25 cellular contexts compared by ENCODE assay signal in genomic region chr1:244710474-244711062, GRCh38.
"Had no signal": no experiment of that assay in that cellular context is flagged by ENCODE, and none has a peak within 500 bp of the region (broad histone marks: within the 10 kb centered on the region; RNA-seq: fewer than 3 reads in every experiment).

No MANE protein-coding gene starts in this region.

- DNase-seq: activated CD4-positive, alpha-beta memory T cell treated with anti-CD3 and anti-CD28 coated beads, Interleukin-2, amount 10 ng/mL, durations not matched to agents 7 days and 5 days; activated CD4-positive, alpha-beta T cell treated with anti-CD3 and anti-CD28 coated beads, Interleukin-2, amount 10 ng/mL, durations not matched to agents 24 days and 14 days; activated gamma-delta T cell; activated naive CD4-positive, alpha-beta T cell treated with anti-CD3 and anti-CD28 coated beads, Interleukin-2, amount 50 U/mL, for 16 hours; activated naive CD8-positive, alpha-beta T cell treated with anti-CD3 and anti-CD28 coated beads, Interleukin-2, amount 50 U/mL, for 24 hours; body of pancreas; effector CD4-positive, alpha-beta T cell; erythroblast; foreskin melanocyte; glutamatergic neuron; hippocampal formation; kidney glomerular epithelial cell; midbrain; pancreas; psoas muscle; right cardiac atrium; stimulated activated CD4-positive, alpha-beta T cell treated with anti-CD3 and anti-CD28 coated beads, Interleukin-12 subunit alpha, Interleukin-12 subunit beta, amount 100 ng/mL, for 4 hours; stimulated activated naive CD8-positive, alpha-beta T cell treated with anti-CD3 and anti-CD28 coated beads, Interleukin-15, amount 100 ng/mL, for 72 hours; tibial artery had no signal

- H3K27ac Mint-ChIP-seq: activated CD4-positive, alpha-beta memory T cell treated with anti-CD3 and anti-CD28 coated beads, Interleukin-2, amount 10 ng/mL, durations not matched to agents 7 days and 5 days; activated CD4-positive, alpha-beta T cell treated with anti-CD3 and anti-CD28 coated beads, Interleukin-2, amount 10 ng/mL, durations not matched to agents 24 days and 14 days; activated naive CD8-positive, alpha-beta T cell treated with anti-CD3 and anti-CD28 coated beads, Interleukin-2, amount 50 U/mL, for 24 hours; activated T-helper 1 cell treated with anti-CD3 and anti-CD28 coated beads, Interleukin-12 subunit alpha, Interleukin-12 subunit beta, Interleukin-2, Interleukin-4 antibody, amounts not matched to agents 30 ng/mL and 10 ng/mL and 1 ng/mL, durations not matched to agents 14 hours and 24 hours and 36 hours; dendritic cell treated with granulocyte-macrophage colony-stimulating factor and Interleukin-4, amounts not matched to agents 40 ng/mL and 50 ng/mL, for 4 days; nephron; stimulated activated naive CD8-positive, alpha-beta T cell treated with anti-CD3 and anti-CD28 coated beads, Interleukin-15, amount 100 ng/mL, for 72 hours had no signal

- ATAC-seq: activated CD4-positive, CD25-positive, alpha-beta regulatory T cell treated with anti-CD3 and anti-CD28 coated beads, Interleukin-2, amount 50 U/mL, for 24 hours; activated naive CD8-positive, alpha-beta T cell treated with anti-CD3 and anti-CD28 coated beads, Interleukin-2, amount 50 U/mL, for 24 hours; body of pancreas; stimulated activated naive CD8-positive, alpha-beta T cell treated with anti-CD3 and anti-CD28 coated beads, Interleukin-15, amount 100 ng/mL, for 72 hours had no signal

- H3K4me1 Mint-ChIP-seq: nephron; stimulated activated naive CD8-positive, alpha-beta T cell treated with anti-CD3 and anti-CD28 coated beads, Interleukin-15, amount 100 ng/mL, for 72 hours had no signal

- H3K27me3 ChIP-seq: body of pancreas, cardiac muscle cell, pancreas, tibial artery had no signal

- H3K4me3 Mint-ChIP-seq: activated CD4-positive, alpha-beta memory T cell treated with anti-CD3 and anti-CD28 coated beads, Interleukin-2, amount 10 ng/mL, durations not matched to agents 7 days and 5 days; activated CD4-positive, alpha-beta T cell treated with anti-CD3 and anti-CD28 coated beads, Interleukin-2, amount 10 ng/mL, durations not matched to agents 24 days and 14 days; activated naive CD8-positive, alpha-beta T cell treated with anti-CD3 and anti-CD28 coated beads, Interleukin-2, amount 50 U/mL, for 24 hours; activated T-helper 1 cell treated with anti-CD3 and anti-CD28 coated beads, Interleukin-12 subunit alpha, Interleukin-12 subunit beta, Interleukin-2, Interleukin-4 antibody, amounts not matched to agents 30 ng/mL and 10 ng/mL and 1 ng/mL, durations not matched to agents 14 hours and 24 hours and 36 hours; dendritic cell treated with granulocyte-macrophage colony-stimulating factor and Interleukin-4, amounts not matched to agents 40 ng/mL and 50 ng/mL, for 4 days; nephron; stimulated activated naive CD8-positive, alpha-beta T cell treated with anti-CD3 and anti-CD28 coated beads, Interleukin-15, amount 100 ng/mL, for 72 hours had no signal

- H3K4me3 ChIP-seq: body of pancreas, cardiac muscle cell, pancreas, psoas muscle, tibial artery had no signal

- H3K27me3 Mint-ChIP-seq: activated CD4-positive, alpha-beta memory T cell treated with anti-CD3 and anti-CD28 coated beads, Interleukin-2, amount 10 ng/mL, durations not matched to agents 7 days and 5 days; activated CD4-positive, alpha-beta T cell treated with anti-CD3 and anti-CD28 coated beads, Interleukin-2, amount 10 ng/mL, durations not matched to agents 24 days and 14 days; activated naive CD8-positive, alpha-beta T cell treated with anti-CD3 and anti-CD28 coated beads, Interleukin-2, amount 50 U/mL, for 24 hours; dendritic cell treated with granulocyte-macrophage colony-stimulating factor and Interleukin-4, amounts not matched to agents 40 ng/mL and 50 ng/mL, for 4 days; stimulated activated naive CD8-positive, alpha-beta T cell treated with anti-CD3 and anti-CD28 coated beads, Interleukin-15, amount 100 ng/mL, for 72 hours had no signal

- H3K9me3 ChIP-seq: body of pancreas, pancreas, psoas muscle, tibial artery had no signal

- H3K4me1 ChIP-seq: body of pancreas, pancreas, psoas muscle had no signal

- H3K27ac ChIP-seq: body of pancreas, cardiac muscle cell, pancreas, psoas muscle, tibial artery, VCaP had no signal

- H3K9me3 Mint-ChIP-seq: activated CD4-positive, alpha-beta memory T cell treated with anti-CD3 and anti-CD28 coated beads, Interleukin-2, amount 10 ng/mL, durations not matched to agents 7 days and 5 days; activated CD4-positive, alpha-beta T cell treated with anti-CD3 and anti-CD28 coated beads, Interleukin-2, amount 10 ng/mL, durations not matched to agents 24 days and 14 days; activated naive CD8-positive, alpha-beta T cell treated with anti-CD3 and anti-CD28 coated beads, Interleukin-2, amount 50 U/mL, for 24 hours; activated T-helper 1 cell treated with anti-CD3 and anti-CD28 coated beads, Interleukin-12 subunit alpha, Interleukin-12 subunit beta, Interleukin-2, Interleukin-4 antibody, amounts not matched to agents 30 ng/mL and 10 ng/mL and 1 ng/mL, durations not matched to agents 14 hours and 24 hours and 36 hours; dendritic cell treated with granulocyte-macrophage colony-stimulating factor and Interleukin-4, amounts not matched to agents 40 ng/mL and 50 ng/mL, for 4 days; nephron; stimulated activated naive CD8-positive, alpha-beta T cell treated with anti-CD3 and anti-CD28 coated beads, Interleukin-15, amount 100 ng/mL, for 72 hours had no signal
